Comparison of ENCODE assay signal across 14 cellular contexts in genomic region chr4:13706130-13706529, GRCh38.
DNase-seq lines count a peak whose midpoint lies in the region; ATAC-seq and TF ChIP-seq lines count a peak whose summit lies in the region.
"Had no signal": no experiment of that assay in that cellular context is flagged by ENCODE, and none has a peak within 500 bp of the region (broad histone marks: within the 10 kb centered on the region; RNA-seq: fewer than 3 reads in every experiment).

No MANE protein-coding gene starts in this region.

- peak overlapping the region in 1 of 4 donors; percentile 8 for H3K4me3 ChIP-seq in esophagus squamous epithelium
- no peak overlapping the region for H3K4me3 ChIP-seq in mucosa of rectum (ENCODE audit: low read length in 2 of 2)

- TF ChIP-seq CTCF in C4-2B (conservative IDR thresholded peaks at IDR 0.05) (no peak), esophagus squamous epithelium (IDR thresholded peaks at IDR 0.05) (no peak), nephron progenitor cell (IDR thresholded peaks at IDR 0.05) (no peak)

- no peak overlapping the region for H3K27ac Mint-ChIP-seq in nephron progenitor cell
- H3K27ac Mint-ChIP-seq in activated naive CD4-positive, alpha-beta T cell treated with anti-CD3 and anti-CD28 coated beads, Interleukin-2, amount 10 ng/mL, durations not matched to agents 7 days and 5 days: no peak overlapping the region

- H3K9me3 ChIP-seq in esophagus squamous epithelium: no peaks in the 10 kb centered on the region
- no peaks in the 10 kb centered on the region for H3K9me3 ChIP-seq in mucosa of rectum (ENCODE audit: control insufficient read depth in 2 of 2, low read length in 2 of 2)

- CTCF ChIA-PET in activated naive CD4-positive, alpha-beta T cell treated with anti-CD3 and anti-CD28 coated beads, Interleukin-2, amount 10 ng/mL, durations not matched to agents 7 days and 5 days (lab: Charles Lee): no interaction called here

- H3K4me1 Mint-ChIP-seq in nephron progenitor cell: peaks cover 11% of the 10 kb centered on the region
- H3K4me1 Mint-ChIP-seq in activated naive CD4-positive, alpha-beta T cell treated with anti-CD3 and anti-CD28 coated beads, Interleukin-2, amount 10 ng/mL, durations not matched to agents 7 days and 5 days: no peaks in the 10 kb centered on the region

- H3K9me3 Mint-ChIP-seq in nephron progenitor cell: no peaks in the 10 kb centered on the region
- H3K9me3 Mint-ChIP-seq in activated naive CD4-positive, alpha-beta T cell treated with anti-CD3 and anti-CD28 coated beads, Interleukin-2, amount 10 ng/mL, durations not matched to agents 7 days and 5 days: no peaks in the 10 kb centered on the region

- no peak overlapping the region for H3K9ac ChIP-seq in mucosa of rectum (ENCODE audit: low read depth in 1 of 2, low read length in 2 of 2)

- no peaks in the 10 kb centered on the region for H3K36me3 Mint-ChIP-seq in nephron progenitor cell (ENCODE audit: low read depth)
- H3K36me3 Mint-ChIP-seq in activated naive CD4-positive, alpha-beta T cell treated with anti-CD3 and anti-CD28 coated beads, Interleukin-2, amount 10 ng/mL, durations not matched to agents 7 days and 5 days: no peaks in the 10 kb centered on the region

- peak overlapping the region; percentile 31; the same call in 1 of the 2 replicates for H3K27ac ChIP-seq in C4-2B
- peak overlapping the region; percentile 68 to 75 (median 69) for H3K27ac ChIP-seq in esophagus squamous epithelium
- H3K27ac ChIP-seq in mucosa of rectum (ENCODE audit: low read depth in 2 of 2, low read length in 2 of 2): peak overlapping the region; percentile 41 to 76

- H3K27me3 ChIP-seq in esophagus squamous epithelium (no peaks in the 10 kb centered on the region), mucosa of rectum (ENCODE audit: control insufficient read depth in 2 of 2, insufficient read depth in 2 of 2, low read length in 2 of 2) (no peaks in the 10 kb centered on the region)

- H3K36me3 ChIP-seq in esophagus squamous epithelium: no peaks in the 10 kb centered on the region
- no peaks in the 10 kb centered on the region for H3K36me3 ChIP-seq in mucosa of rectum (ENCODE audit: control insufficient read depth in 2 of 2, insufficient read depth in 2 of 2, low read length in 2 of 2)

- peaks cover 7% of the 10 kb centered on the region for H3K27me3 Mint-ChIP-seq in nephron progenitor cell (ENCODE audit: low read depth, poor library complexity)
- H3K27me3 Mint-ChIP-seq in activated naive CD4-positive, alpha-beta T cell treated with anti-CD3 and anti-CD28 coated beads, Interleukin-2, amount 10 ng/mL, durations not matched to agents 7 days and 5 days: no peaks in the 10 kb centered on the region

- ATAC-seq in GM19035 (IDR thresholded peaks at IDR 0.05; ENCODE audit: unreplicated experiment): no peak

- DNase-seq in NCI-H446 treated with DMSO at 0.1 percent for 48 hours (lab: John Stamatoyannopoulos, UW) (peak; percentile 6), esophagus squamous epithelium (lab: John Stamatoyannopoulos, UW) (no peak), putamen (ENCODE audit: low spot score) (no peak), nephron progenitor cell (no peak)
- DNase-seq in activated naive CD4-positive, alpha-beta T cell treated with anti-CD3 and anti-CD28 coated beads, Interleukin-2, amount 10 ng/mL, durations not matched to agents 7 days and 5 days: no peak
- DNase-seq: activated CD4-positive, alpha-beta T cell treated with anti-CD3 and anti-CD28 coated beads for 4 hours; activated T-cell treated with anti-CD3 and anti-CD28 coated beads, Interleukin-2, amount 50 U/mL, for 48 hours; GOT3; Karpas-422; NCI-H2227 treated with DMSO at 0.1 percent for 48 hours; stimulated activated CD4-positive, alpha-beta T cell treated with anti-CD3 and anti-CD28 coated beads, Interleukin-1b, Interleukin-23, amount 100 ng/mL, for 48 hours had no signal

- H3K4me3 Mint-ChIP-seq in nephron progenitor cell: no peak overlapping the region
- no peak overlapping the region for H3K4me3 Mint-ChIP-seq in activated naive CD4-positive, alpha-beta T cell treated with anti-CD3 and anti-CD28 coated beads, Interleukin-2, amount 10 ng/mL, durations not matched to agents 7 days and 5 days

- no peak for TF ChIP-seq POLR2A in esophagus squamous epithelium (IDR thresholded peaks at IDR 0.05)

- H3K4me1 ChIP-seq in esophagus squamous epithelium (peaks cover 0 to 34% (median 5%) of the 10 kb centered on the region in 3 donors), mucosa of rectum (ENCODE audit: control insufficient read depth in 2 of 2, insufficient read depth in 2 of 2, low read length in 2 of 2) (peaks cover 0 to 5% of the 10 kb centered on the region in 2 donors)

- intact Hi-C loops in esophagus squamous epithelium (cut with DNase I): no loop called here
